Comparison of ENCODE assay signal across 8 cellular contexts in the genomic region with DNA sequence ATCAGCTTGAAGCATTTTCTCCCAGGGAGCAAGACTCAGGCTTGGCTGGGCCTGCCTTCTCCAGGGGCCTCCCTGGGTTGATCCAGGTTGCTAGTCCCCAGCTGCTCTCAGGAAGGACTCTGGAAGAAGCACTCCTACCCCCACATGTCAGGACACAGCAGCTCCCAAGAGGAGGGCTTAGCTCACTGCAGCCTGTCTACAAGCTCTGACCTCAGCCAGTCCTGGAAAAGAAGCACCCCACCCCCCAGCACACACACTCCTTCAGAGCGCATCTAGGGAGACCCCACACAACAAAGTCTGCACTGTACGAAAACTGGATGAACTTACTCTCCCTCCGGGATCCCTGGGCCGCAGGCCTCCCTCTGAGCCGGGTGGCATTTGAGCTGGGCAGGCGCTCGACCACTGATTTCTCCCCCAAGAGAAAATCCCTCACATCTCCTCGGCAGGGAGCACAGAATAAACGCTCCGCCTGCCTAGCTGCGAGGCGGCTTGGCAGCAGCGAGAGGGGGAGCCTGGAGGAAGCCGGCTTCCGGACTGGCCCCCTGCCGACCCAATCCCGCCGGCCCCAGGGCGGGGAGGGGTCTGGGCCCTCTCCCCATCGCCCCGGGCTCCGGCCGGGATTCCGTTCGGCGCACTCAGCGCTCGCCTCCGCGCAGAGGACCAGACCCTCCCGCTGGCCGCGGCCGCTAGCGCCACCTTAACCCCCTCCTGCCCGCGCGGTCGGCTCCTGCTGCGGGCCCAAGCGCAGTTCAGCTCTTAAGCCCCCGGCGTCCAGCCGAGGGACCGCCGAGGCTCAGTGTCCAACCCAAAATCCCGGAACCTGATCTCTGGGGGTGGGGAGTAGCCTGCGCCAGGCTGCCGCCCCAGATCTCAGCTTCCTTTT. TPM values are rescaled to one million over a fixed set of nuclear protein-coding genes. Genes with fewer than 3 reads are reported as not detected.
DNase-seq lines count a peak whose midpoint lies in the region; ATAC-seq and TF ChIP-seq lines count a peak whose summit lies in the region.

A gene (minus strand): TSS at position 458 of the 883 bp plus-strand sequence. CDS start 1,576 bp downstream, outside the sequence.

- no peak within 1 kb of the TSS for H3K27ac ChIP-seq in lung (ENCODE audit: low read depth in 1 of 2, low read length in 1 of 2)
- H3K27ac ChIP-seq in substantia nigra (ENCODE audit: low read depth, low read length, poor library complexity, severe bottlenecking): peak within 1 kb of the TSS; percentile 84

- H3K9me3 ChIP-seq in lung (ENCODE audit: control insufficient read depth in 2 of 2, insufficient read depth in 1 of 2, low read length in 1 of 2): peaks cover 0 to 2% of the 10 kb centered on the region in 2 donors

- H3K36me3 ChIP-seq in lung (ENCODE audit: control insufficient read depth in 2 of 2, insufficient read depth in 2 of 2, low read length in 2 of 2): no peaks in the 10 kb centered on the region

- peaks cover 0 to 11% of the 10 kb centered on the region in 2 donors for H3K4me1 ChIP-seq in lung (ENCODE audit: control insufficient read depth in 2 of 2, insufficient read depth in 2 of 2, low read length in 2 of 2)

- WGBS in lung, 2 donors: 1 to 2% methylated on average over 39 to 49 of the region's 49 CpGs

- TF ChIP-seq CTCF in GM12864 (IDR thresholded peaks at IDR 0.05; ENCODE audit: low read depth, low read length, missing control alignments) (no peak), lung (IDR thresholded peaks at IDR 0.05; ENCODE audit: control extremely low read depth, extremely low read depth) (no peak)

- peaks cover 8% of the 10 kb centered on the region for H3K27me3 ChIP-seq in lung (ENCODE audit: control insufficient read depth, insufficient read depth)

- no peak for DNase-seq in GM12864 (ENCODE audit: low read depth)
- peak; percentile 31 for DNase-seq in NCI-H748 treated with DMSO at 0.1 percent for 48 hours (lab: John Stamatoyannopoulos, UW)
- peak; percentile 13 for DNase-seq in dermis blood vessel endothelial cell
- DNase-seq in lung (ENCODE audit: low spot score): no peak
- peak in 47 of 49 donors; percentile 45 to 88 (median 72) for DNase-seq in substantia nigra (lab: John Stamatoyannopoulos, UW)
- DNase-seq in HUDEP-2 (lab: John Stamatoyannopoulos, UW; ENCODE audit: unreplicated experiment in 76 of 76): no peak

- ATAC-seq in lung (ENCODE audit: insufficient read depth, low FRiP score): peak; percentile 40
- ATAC-seq in HG02852 (IDR thresholded peaks at IDR 0.05; ENCODE audit: unreplicated experiment): no peak
- ATAC-seq in HG03342 (IDR thresholded peaks at IDR 0.05; ENCODE audit: unreplicated experiment): no peak

- H3K4me3 ChIP-seq in GM12864 (ENCODE audit: low read depth, low read length) (peak within 1 kb of the TSS; percentile 22), lung (peak within 1 kb of the TSS; percentile 29)

RNA-seq across cellular contexts. Expression of the gene that starts here (rescaled TPM):
- total RNA-seq in dermis blood vessel endothelial cell (not detected in 2 replicates), lung (under 1 TPM; 0.25 to 0.68 TPM)
- under 1 TPM; 0.02 to 0.06 TPM for polyA plus RNA-seq in lung

Comparison
In these comparisons a context has a peak if more than half of its experiments do, and no peak if none do; other contexts are left out.
1. Peak in DNase-seq in dermis blood vessel endothelial cell; RNA of the gene not detected or under 1 TPM.
2. Peak in ATAC-seq and H3K4me3 ChIP-seq in lung; RNA of the gene not detected or under 1 TPM.
3. DNase-seq: peak in NCI-H748 treated with DMSO at 0.1 percent for 48 hours (single experiment) and substantia nigra (47 of 49); none in GM12864 (single experiment), lung (single experiment) and HUDEP-2 (0 of 76).